ENCODE assay signal across 1 cellular context in the genomic region with DNA sequence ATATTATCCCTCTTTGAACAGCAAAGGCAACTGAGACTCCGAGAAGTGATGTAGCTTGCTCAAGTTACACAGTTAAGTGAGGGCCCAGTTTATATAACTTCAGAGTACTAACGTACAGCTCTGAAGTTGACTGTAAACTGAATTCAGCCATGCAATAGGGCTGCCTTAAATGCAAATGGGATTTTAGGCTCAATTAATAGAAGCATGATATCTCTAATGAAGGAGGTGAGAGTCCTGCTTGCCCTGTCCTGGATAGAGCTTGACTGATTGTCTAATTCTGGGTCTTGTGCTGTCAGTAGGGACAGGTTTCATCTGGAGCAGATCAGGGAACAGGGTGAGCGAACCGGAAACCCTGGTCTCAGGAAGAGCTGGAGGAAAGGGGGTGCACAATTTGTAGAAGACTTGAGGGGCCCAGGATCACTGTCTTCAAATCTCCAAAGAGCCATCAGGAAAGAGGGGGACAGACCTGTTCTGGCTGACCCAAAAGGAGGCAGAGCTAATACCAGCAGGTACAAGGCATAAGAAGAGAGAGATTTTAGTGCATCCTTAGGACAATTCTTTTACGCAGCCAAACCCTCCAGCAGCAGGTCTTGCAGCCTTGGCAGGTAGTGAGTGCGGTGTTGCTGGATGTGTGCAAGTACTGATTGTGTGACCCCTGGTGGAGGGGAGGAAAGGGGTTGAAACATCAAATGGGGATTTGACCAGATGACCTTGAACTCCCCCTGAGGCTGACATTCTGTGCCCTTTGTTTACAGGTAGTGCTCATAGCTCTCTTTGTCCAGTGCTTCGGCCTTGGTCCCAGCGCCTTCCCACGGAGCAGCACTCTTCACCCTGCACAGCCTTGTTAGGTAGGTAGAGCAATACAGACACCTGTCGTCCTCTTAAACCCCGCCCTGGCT.
TF ChIP-seq lines count a peak whose summit lies in the region.

No MANE protein-coding gene starts in this region.

TF ChIP-seq in HepG2, 621 proteins besides CTCF, POLR2A, EP300 and RAD21 (continued from another document and continues in another):
- TF ChIP-seq, protein P1, sequence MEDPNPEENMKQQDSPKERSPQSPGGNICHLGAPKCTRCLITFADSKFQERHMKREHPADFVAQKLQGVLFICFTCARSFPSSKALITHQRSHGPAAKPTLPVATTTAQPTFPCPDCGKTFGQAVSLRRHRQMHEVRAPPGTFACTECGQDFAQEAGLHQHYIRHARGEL (CRISPR knock-in tag; IDR thresholded peaks at IDR 0.05): no peak
- TF ChIP-seq, protein P2, sequence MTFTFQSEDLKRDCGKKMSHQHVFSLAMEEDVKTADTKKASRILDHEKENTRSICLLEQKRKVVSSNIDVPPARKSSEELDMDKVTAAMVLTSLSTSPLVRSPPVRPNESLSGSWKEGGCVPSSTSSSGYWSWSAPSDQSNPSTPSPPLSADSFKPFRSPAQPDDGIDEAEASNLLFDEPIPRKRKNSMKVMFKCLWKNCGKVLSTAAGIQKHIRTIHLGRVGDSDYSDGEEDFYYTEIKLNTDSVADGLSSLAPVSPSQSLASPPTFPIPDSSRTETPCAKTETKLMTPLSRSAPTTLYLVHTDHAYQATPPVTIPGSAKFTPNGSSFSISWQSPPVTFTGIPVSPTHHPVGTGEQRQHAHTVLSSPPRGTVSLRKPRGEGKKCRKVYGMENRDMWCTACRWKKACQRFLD (CRISPR knock-in tag; IDR thresholded peaks at IDR 0.05; ENCODE audit: borderline replicate concordance): no peak
- TF ChIP-seq SNAPC2 (CRISPR knock-in tag; IDR thresholded peaks at IDR 0.05): no peak
- no peak for TF ChIP-seq NCOA5 (CRISPR knock-in tag; IDR thresholded peaks at IDR 0.05)
- TF ChIP-seq CHD2 (IDR thresholded peaks at IDR 0.05; ENCODE audit: low read depth, low read length): no peak
- no peak for TF ChIP-seq HOXA9 (CRISPR knock-in tag; IDR thresholded peaks at IDR 0.05; ENCODE audit: borderline replicate concordance)
- no peak for TF ChIP-seq ZNF160 (CRISPR knock-in tag; IDR thresholded peaks at IDR 0.05)
- TF ChIP-seq CCAR2 (optimal IDR thresholded peaks at IDR 0.05; ENCODE audit: low read depth, low read length): no peak
- no peak for TF ChIP-seq ARNT (IDR thresholded peaks at IDR 0.05)
- no peak for TF ChIP-seq SP2 (CRISPR knock-in tag; IDR thresholded peaks at IDR 0.05)
- TF ChIP-seq ZNF205 (CRISPR knock-in tag; IDR thresholded peaks at IDR 0.05): no peak; the same call in 1 of the 2 replicates
- no peak for TF ChIP-seq ZNF124 (CRISPR knock-in tag; IDR thresholded peaks at IDR 0.05)
- no peak for TF ChIP-seq PAWR (CRISPR knock-in tag; IDR thresholded peaks at IDR 0.05; ENCODE audit: borderline replicate concordance)
- TF ChIP-seq ZNF672 (CRISPR knock-in tag; IDR thresholded peaks at IDR 0.05): no peak
- no peak for TF ChIP-seq MTA3 (CRISPR knock-in tag; IDR thresholded peaks at IDR 0.05)
- TF ChIP-seq RORA (CRISPR knock-in tag; IDR thresholded peaks at IDR 0.05): no peak
- no peak for TF ChIP-seq TARDBP (CRISPR knock-in tag; IDR thresholded peaks at IDR 0.05)
- no peak for TF ChIP-seq MAZ (IDR thresholded peaks at IDR 0.05; ENCODE audit: borderline replicate concordance, low read depth, low read length)
- peak; percentile 31; the same call in 1 of the 2 replicates for TF ChIP-seq MAZ (CRISPR knock-in tag; IDR thresholded peaks at IDR 0.05; ENCODE audit: low read depth)
- no peak for TF ChIP-seq ERF (CRISPR knock-in tag; IDR thresholded peaks at IDR 0.05)
- TF ChIP-seq ZNF724P (CRISPR knock-in tag; IDR thresholded peaks at IDR 0.05; ENCODE audit: borderline replicate concordance): no peak
- TF ChIP-seq NCOA2 (CRISPR knock-in tag; IDR thresholded peaks at IDR 0.05): peak; percentile 78
- no peak for TF ChIP-seq KLF6 (CRISPR knock-in tag; IDR thresholded peaks at IDR 0.05)
- TF ChIP-seq ZNF564 (CRISPR knock-in tag; IDR thresholded peaks at IDR 0.05): no peak
- no peak for TF ChIP-seq ZNF282 (IDR thresholded peaks at IDR 0.05; ENCODE audit: partially characterized antibody)
- no peak for TF ChIP-seq RFX1 (IDR thresholded peaks at IDR 0.05)
- no peak for TF ChIP-seq NR1H2 (CRISPR knock-in tag; IDR thresholded peaks at IDR 0.05; ENCODE audit: borderline replicate concordance, low read depth)
- TF ChIP-seq, protein P3, sequence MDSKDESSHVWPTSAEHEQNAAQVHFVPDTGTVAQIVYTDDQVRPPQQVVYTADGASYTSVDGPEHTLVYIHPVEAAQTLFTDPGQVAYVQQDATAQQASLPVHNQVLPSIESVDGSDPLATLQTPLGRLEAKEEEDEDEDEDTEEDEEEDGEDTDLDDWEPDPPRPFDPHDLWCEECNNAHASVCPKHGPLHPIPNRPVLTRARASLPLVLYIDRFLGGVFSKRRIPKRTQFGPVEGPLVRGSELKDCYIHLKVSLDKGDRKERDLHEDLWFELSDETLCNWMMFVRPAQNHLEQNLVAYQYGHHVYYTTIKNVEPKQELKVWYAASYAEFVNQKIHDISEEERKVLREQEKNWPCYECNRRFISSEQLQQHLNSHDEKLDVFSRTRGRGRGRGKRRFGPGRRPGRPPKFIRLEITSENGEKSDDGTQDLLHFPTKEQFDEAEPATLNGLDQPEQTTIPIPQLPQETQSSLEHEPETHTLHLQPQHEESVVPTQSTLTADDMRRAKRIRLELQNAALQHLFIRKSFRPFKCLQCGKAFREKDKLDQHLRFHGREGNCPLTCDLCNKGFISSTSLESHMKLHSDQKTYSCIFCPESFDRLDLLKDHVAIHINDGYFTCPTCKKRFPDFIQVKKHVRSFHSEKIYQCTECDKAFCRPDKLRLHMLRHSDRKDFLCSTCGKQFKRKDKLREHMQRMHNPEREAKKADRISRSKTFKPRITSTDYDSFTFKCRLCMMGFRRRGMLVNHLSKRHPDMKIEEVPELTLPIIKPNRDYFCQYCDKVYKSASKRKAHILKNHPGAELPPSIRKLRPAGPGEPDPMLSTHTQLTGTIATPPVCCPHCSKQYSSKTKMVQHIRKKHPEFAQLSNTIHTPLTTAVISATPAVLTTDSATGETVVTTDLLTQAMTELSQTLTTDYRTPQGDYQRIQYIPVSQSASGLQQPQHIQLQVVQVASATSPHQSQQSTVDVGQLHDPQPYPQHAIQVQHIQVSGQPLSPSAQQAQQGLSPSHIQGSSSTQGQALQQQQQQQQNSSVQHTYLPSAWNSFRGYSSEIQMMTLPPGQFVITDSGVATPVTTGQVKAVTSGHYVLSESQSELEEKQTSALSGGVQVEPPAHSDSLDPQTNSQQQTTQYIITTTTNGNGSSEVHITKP (CRISPR knock-in tag; IDR thresholded peaks at IDR 0.05; ENCODE audit: low read depth): no peak
- peak; percentile 75 for TF ChIP-seq FOSL2 (CRISPR knock-in tag; IDR thresholded peaks at IDR 0.05)
- TF ChIP-seq, protein P4, sequence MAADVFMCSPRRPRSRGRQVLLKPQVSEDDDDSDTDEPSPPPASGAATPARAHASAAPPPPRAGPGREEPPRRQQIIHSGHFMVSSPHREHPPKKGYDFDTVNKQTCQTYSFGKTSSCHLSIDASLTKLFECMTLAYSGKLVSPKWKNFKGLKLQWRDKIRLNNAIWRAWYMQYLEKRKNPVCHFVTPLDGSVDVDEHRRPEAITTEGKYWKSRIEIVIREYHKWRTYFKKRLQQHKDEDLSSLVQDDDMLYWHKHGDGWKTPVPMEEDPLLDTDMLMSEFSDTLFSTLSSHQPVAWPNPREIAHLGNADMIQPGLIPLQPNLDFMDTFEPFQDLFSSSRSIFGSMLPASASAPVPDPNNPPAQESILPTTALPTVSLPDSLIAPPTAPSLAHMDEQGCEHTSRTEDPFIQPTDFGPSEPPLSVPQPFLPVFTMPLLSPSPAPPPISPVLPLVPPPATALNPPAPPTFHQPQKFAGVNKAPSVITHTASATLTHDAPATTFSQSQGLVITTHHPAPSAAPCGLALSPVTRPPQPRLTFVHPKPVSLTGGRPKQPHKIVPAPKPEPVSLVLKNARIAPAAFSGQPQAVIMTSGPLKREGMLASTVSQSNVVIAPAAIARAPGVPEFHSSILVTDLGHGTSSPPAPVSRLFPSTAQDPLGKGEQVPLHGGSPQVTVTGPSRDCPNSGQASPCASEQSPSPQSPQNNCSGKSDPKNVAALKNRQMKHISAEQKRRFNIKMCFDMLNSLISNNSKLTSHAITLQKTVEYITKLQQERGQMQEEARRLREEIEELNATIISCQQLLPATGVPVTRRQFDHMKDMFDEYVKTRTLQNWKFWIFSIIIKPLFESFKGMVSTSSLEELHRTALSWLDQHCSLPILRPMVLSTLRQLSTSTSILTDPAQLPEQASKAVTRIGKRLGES (CRISPR knock-in tag; IDR thresholded peaks at IDR 0.05; ENCODE audit: borderline replicate concordance): no peak
- TF ChIP-seq REXO4 (CRISPR knock-in tag; IDR thresholded peaks at IDR 0.05; ENCODE audit: borderline replicate concordance): no peak
- TF ChIP-seq ZEB1 (IDR thresholded peaks at IDR 0.05; ENCODE audit: insufficient replicate concordance, low read depth): no peak
- TF ChIP-seq PLRG1 (conservative IDR thresholded peaks at IDR 0.05): no peak
- no peak for TF ChIP-seq ZNF121 (CRISPR knock-in tag; IDR thresholded peaks at IDR 0.05)
- TF ChIP-seq, protein P5, sequence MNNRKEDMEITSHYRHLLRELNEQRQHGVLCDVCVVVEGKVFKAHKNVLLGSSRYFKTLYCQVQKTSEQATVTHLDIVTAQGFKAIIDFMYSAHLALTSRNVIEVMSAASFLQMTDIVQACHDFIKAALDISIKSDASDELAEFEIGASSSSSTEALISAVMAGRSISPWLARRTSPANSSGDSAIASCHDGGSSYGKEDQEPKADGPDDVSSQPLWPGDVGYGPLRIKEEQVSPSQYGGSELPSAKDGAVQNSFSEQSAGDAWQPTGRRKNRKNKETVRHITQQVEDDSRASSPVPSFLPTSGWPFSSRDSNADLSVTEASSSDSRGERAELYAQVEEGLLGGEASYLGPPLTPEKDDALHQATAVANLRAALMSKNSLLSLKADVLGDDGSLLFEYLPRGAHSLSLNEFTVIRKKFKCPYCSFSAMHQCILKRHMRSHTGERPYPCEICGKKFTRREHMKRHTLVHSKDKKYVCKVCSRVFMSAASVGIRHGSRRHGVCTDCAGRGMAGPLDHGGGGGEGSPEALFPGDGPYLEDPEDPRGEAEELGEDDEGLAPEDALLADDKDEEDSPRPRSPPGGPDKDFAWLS (CRISPR knock-in tag; IDR thresholded peaks at IDR 0.05; ENCODE audit: borderline replicate concordance): 0 out of 2 replicates have a peak, but pooled peaks have one; percentile 90
- no peak; the same call in 1 of the 2 replicates for TF ChIP-seq ZNF350 (CRISPR knock-in tag; IDR thresholded peaks at IDR 0.05; ENCODE audit: borderline replicate concordance, low read depth)
- TF ChIP-seq ZNF674 (CRISPR knock-in tag; IDR thresholded peaks at IDR 0.05; ENCODE audit: low read depth): no peak
- TF ChIP-seq ISL2 (CRISPR knock-in tag; IDR thresholded peaks at IDR 0.05): peak; percentile 26; the same call in 1 of the 2 replicates
- TF ChIP-seq, protein P6, sequence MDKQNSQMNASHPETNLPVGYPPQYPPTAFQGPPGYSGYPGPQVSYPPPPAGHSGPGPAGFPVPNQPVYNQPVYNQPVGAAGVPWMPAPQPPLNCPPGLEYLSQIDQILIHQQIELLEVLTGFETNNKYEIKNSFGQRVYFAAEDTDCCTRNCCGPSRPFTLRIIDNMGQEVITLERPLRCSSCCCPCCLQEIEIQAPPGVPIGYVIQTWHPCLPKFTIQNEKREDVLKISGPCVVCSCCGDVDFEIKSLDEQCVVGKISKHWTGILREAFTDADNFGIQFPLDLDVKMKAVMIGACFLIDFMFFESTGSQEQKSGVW (CRISPR knock-in tag; IDR thresholded peaks at IDR 0.05; ENCODE audit: borderline replicate concordance): no peak
- TF ChIP-seq ZBTB21 (CRISPR knock-in tag; IDR thresholded peaks at IDR 0.05): no peak
- no peak; the same call in 1 of the 2 replicates for TF ChIP-seq ZNF335 (CRISPR knock-in tag; IDR thresholded peaks at IDR 0.05)
- TF ChIP-seq ETV5 (CRISPR knock-in tag; IDR thresholded peaks at IDR 0.05; ENCODE audit: borderline replicate concordance): no peak
- no peak for TF ChIP-seq NFYC (CRISPR knock-in tag; IDR thresholded peaks at IDR 0.05)
- no peak for TF ChIP-seq ZC3H13 (CRISPR knock-in tag; IDR thresholded peaks at IDR 0.05)
- TF ChIP-seq SETDB1 (CRISPR knock-in tag; IDR thresholded peaks at IDR 0.05; ENCODE audit: borderline replicate concordance): no peak
- TF ChIP-seq, protein P7, sequence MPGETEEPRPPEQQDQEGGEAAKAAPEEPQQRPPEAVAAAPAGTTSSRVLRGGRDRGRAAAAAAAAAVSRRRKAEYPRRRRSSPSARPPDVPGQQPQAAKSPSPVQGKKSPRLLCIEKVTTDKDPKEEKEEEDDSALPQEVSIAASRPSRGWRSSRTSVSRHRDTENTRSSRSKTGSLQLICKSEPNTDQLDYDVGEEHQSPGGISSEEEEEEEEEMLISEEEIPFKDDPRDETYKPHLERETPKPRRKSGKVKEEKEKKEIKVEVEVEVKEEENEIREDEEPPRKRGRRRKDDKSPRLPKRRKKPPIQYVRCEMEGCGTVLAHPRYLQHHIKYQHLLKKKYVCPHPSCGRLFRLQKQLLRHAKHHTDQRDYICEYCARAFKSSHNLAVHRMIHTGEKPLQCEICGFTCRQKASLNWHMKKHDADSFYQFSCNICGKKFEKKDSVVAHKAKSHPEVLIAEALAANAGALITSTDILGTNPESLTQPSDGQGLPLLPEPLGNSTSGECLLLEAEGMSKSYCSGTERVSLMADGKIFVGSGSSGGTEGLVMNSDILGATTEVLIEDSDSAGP (CRISPR knock-in tag; IDR thresholded peaks at IDR 0.05; ENCODE audit: borderline replicate concordance): no peak
- TF ChIP-seq TEAD2 (CRISPR knock-in tag; IDR thresholded peaks at IDR 0.05): no peak
- TF ChIP-seq, protein P8, sequence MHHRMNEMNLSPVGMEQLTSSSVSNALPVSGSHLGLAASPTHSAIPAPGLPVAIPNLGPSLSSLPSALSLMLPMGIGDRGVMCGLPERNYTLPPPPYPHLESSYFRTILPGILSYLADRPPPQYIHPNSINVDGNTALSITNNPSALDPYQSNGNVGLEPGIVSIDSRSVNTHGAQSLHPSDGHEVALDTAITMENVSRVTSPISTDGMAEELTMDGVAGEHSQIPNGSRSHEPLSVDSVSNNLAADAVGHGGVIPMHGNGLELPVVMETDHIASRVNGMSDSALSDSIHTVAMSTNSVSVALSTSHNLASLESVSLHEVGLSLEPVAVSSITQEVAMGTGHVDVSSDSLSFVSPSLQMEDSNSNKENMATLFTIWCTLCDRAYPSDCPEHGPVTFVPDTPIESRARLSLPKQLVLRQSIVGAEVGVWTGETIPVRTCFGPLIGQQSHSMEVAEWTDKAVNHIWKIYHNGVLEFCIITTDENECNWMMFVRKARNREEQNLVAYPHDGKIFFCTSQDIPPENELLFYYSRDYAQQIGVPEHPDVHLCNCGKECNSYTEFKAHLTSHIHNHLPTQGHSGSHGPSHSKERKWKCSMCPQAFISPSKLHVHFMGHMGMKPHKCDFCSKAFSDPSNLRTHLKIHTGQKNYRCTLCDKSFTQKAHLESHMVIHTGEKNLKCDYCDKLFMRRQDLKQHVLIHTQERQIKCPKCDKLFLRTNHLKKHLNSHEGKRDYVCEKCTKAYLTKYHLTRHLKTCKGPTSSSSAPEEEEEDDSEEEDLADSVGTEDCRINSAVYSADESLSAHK (CRISPR knock-in tag; IDR thresholded peaks at IDR 0.05; ENCODE audit: borderline replicate concordance): no peak
- TF ChIP-seq SMAD9 (CRISPR knock-in tag; IDR thresholded peaks at IDR 0.05): no peak
- TF ChIP-seq ZBTB38 (CRISPR knock-in tag; IDR thresholded peaks at IDR 0.05): no peak
- TF ChIP-seq ZNF232 (CRISPR knock-in tag; IDR thresholded peaks at IDR 0.05; ENCODE audit: borderline replicate concordance): no peak
- no peak for TF ChIP-seq ZNF569 (CRISPR knock-in tag; IDR thresholded peaks at IDR 0.05; ENCODE audit: borderline replicate concordance)
- no peak for TF ChIP-seq ZNF619 (CRISPR knock-in tag; IDR thresholded peaks at IDR 0.05)
- no peak for TF ChIP-seq JUNB (CRISPR knock-in tag; IDR thresholded peaks at IDR 0.05; ENCODE audit: borderline replicate concordance)
- no peak; the same call in 1 of the 2 replicates for TF ChIP-seq HNF4G (IDR thresholded peaks at IDR 0.05; ENCODE audit: borderline replicate concordance, low read depth, low read length)
- TF ChIP-seq HNF4G (CRISPR knock-in tag; IDR thresholded peaks at IDR 0.05; ENCODE audit: borderline replicate concordance, low read depth): peak; percentile 38; the same call in 1 of the 2 replicates
